In genomic region chr5:140038373-140038957, GRCh38 we compare ENCODE assay signal across 8 cellular contexts. TPM values are rescaled to one million over a fixed set of nuclear protein-coding genes. Genes with fewer than 3 reads are reported as not detected.
DNase-seq lines count a peak whose midpoint lies in the region; ATAC-seq and TF ChIP-seq lines count a peak whose summit lies in the region.

No MANE protein-coding gene starts in this region.

- peaks cover 0 to 5% (median 0%) of the 10 kb centered on the region in 5 donors for H3K36me3 Mint-ChIP-seq in naive thymus-derived CD4-positive, alpha-beta T cell

- H3K9me3 ChIP-seq in cardiac muscle cell (ENCODE audit: low read depth) (no peaks in the 10 kb centered on the region), testis (no peaks in the 10 kb centered on the region)
- H3K9me3 ChIP-seq in naive thymus-derived CD4-positive, alpha-beta T cell (ENCODE audit: control insufficient read depth in 2 of 3, low read length in 3 of 3), result no peaks in the 10 kb centered on the region

- peak overlapping the region in 5 of 10 donors; percentile 6 to 29 (median 24) for H3K4me3 Mint-ChIP-seq in naive thymus-derived CD4-positive, alpha-beta T cell

- intact Hi-C loops in cardiac septum (cut with DNase I) (no loop called here), testis (cut with DNase I; ENCODE audit: low total_unique reads) (no loop called here)
- intact Hi-C loops in naive thymus-derived CD4-positive, alpha-beta T cell (cut with micrococcal nuclease), result no loop called here

- peaks cover 62 to 81% (median 74%) of the 10 kb centered on the region in 5 donors for H3K27me3 Mint-ChIP-seq in naive thymus-derived CD4-positive, alpha-beta T cell

- peaks cover 0 to 7% (median 0%) of the 10 kb centered on the region in 11 donors for H3K9me3 Mint-ChIP-seq in naive thymus-derived CD4-positive, alpha-beta T cell

- no peaks in the 10 kb centered on the region for H3K36me3 ChIP-seq in cardiac muscle cell
- H3K36me3 ChIP-seq in testis (ENCODE audit: low read depth, missing control alignments), result no peaks in the 10 kb centered on the region
- H3K36me3 ChIP-seq in naive thymus-derived CD4-positive, alpha-beta T cell (ENCODE audit: control insufficient read depth in 2 of 3, insufficient read depth in 3 of 3, low read length in 3 of 3), result no peaks in the 10 kb centered on the region

- H3K27ac Mint-ChIP-seq in naive thymus-derived CD4-positive, alpha-beta T cell, result no peak overlapping the region

- CTCF ChIA-PET in naive thymus-derived CD4-positive, alpha-beta T cell (lab: Charles Lee), result no interaction called here

- 20 to 22% methylated on average over 7 of the region's 7 CpGs for WGBS in testis, 2 donors

- peak; percentile 30 to 53 for DNase-seq in cardiac muscle cell (ENCODE audit: low read depth in 1 of 2, low spot score in 1 of 2)
- DNase-seq in cardiac septum (ENCODE audit: low spot score), result no peak
- peak; percentile 28 for DNase-seq in SK-N-DZ (ENCODE audit: low spot score)
- DNase-seq in inferior parietal cortex (ENCODE audit: extremely low spot score), result peak; percentile 44
- DNase-seq in testis, result no peak
- DNase-seq in NCI-H1436 (lab: John Stamatoyannopoulos, UW), result no peak
- DNase-seq in naive thymus-derived CD4-positive, alpha-beta T cell, result no peak

- TF ChIP-seq CTCF in cardiac muscle cell (IDR thresholded peaks at IDR 0.05; ENCODE audit: low read depth, low read length) (no peak), testis (IDR thresholded peaks at IDR 0.05) (no peak)

- H3K4me3 ChIP-seq in cardiac muscle cell (peak overlapping the region; percentile 5), testis (peak overlapping the region; percentile 30 to 38)
- no peak overlapping the region for H3K4me3 ChIP-seq in naive thymus-derived CD4-positive, alpha-beta T cell (ENCODE audit: low read length)

- ATAC-seq in HG03108 (IDR thresholded peaks at IDR 0.05; ENCODE audit: unreplicated experiment), result no peak
- ATAC-seq in naive thymus-derived CD4-positive, alpha-beta T cell, result no peak

- H3K4me1 Mint-ChIP-seq in naive thymus-derived CD4-positive, alpha-beta T cell, result peaks cover 11 to 19% (median 13%) of the 10 kb centered on the region in 7 donors

- no peak for TF ChIP-seq POLR2A in testis (IDR thresholded peaks at IDR 0.05)

- H3K27ac ChIP-seq in cardiac muscle cell (peak overlapping the region; percentile 67), testis (peak overlapping the region in 1 of 2 donors; percentile 57)
- no peak overlapping the region for H3K27ac ChIP-seq in naive thymus-derived CD4-positive, alpha-beta T cell (ENCODE audit: low read depth, low read length)

- POLR2A ChIA-PET in naive thymus-derived CD4-positive, alpha-beta T cell (lab: Charles Lee), result no interaction called here

- H3K27me3 ChIP-seq in cardiac muscle cell (no peaks in the 10 kb centered on the region), testis (no peaks in the 10 kb centered on the region)
- peaks cover 0 to 3% of the 10 kb centered on the region in 2 donors for H3K27me3 ChIP-seq in naive thymus-derived CD4-positive, alpha-beta T cell (ENCODE audit: control insufficient read depth in 2 of 2, insufficient read depth in 2 of 2, low read length in 2 of 2)

- H3K4me1 ChIP-seq in cardiac muscle cell (ENCODE audit: low read depth) (peaks cover 56% of the 10 kb centered on the region), testis (peaks cover 35% of the 10 kb centered on the region)
- peaks cover 3 to 4% of the 10 kb centered on the region in 2 donors for H3K4me1 ChIP-seq in naive thymus-derived CD4-positive, alpha-beta T cell (ENCODE audit: control insufficient read depth in 2 of 2, insufficient read depth in 2 of 2, low read length in 2 of 2)

RNA-seq across cellular contexts. Expression of gene NRG2, which starts 4.6 kb away (rescaled TPM):
- total RNA-seq in cardiac muscle cell (16.5 and 20.7 TPM in 2 replicates), cardiac septum (5.1 TPM), testis (10 to 100 TPM; 13.0 to 23.2 TPM)
- polyA plus RNA-seq in cardiac muscle cell (13.5 and 14.5 TPM in 2 replicates), testis (ENCODE audit: insufficient read depth, low read depth, low replicate concordance) (4.8 TPM)
- polyA plus RNA-seq in SK-N-DZ (2014; cell fraction: cytosol; rRNA removed), result 0.05 and 0.06 TPM in 2 replicates
- polyA plus RNA-seq in SK-N-DZ (2014; cell fraction: nucleus; rRNA removed), result 0.14 and 0.21 TPM in 2 replicates
- total RNA-seq in naive thymus-derived CD4-positive, alpha-beta T cell, result under 1 TPM in 3 of 5 experiments, not detected in 2; 0.11 to 0.22 (median 0.13) TPM
- under 1 TPM in 1 of 2 donors, not detected in 1; 0.05 TPM for polyA plus RNA-seq in naive thymus-derived CD4-positive, alpha-beta T cell

Comparison
In these comparisons a context has a peak if more than half of its experiments do, and no peak if none do; other contexts are left out.
1. DNase-seq: peak in cardiac muscle cell (2 of 2), SK-N-DZ (single experiment) and inferior parietal cortex (single experiment); none in cardiac septum (single experiment), testis (single experiment), NCI-H1436 (single experiment) and naive thymus-derived CD4-positive, alpha-beta T cell (0 of 9).